In the genomic region with DNA sequence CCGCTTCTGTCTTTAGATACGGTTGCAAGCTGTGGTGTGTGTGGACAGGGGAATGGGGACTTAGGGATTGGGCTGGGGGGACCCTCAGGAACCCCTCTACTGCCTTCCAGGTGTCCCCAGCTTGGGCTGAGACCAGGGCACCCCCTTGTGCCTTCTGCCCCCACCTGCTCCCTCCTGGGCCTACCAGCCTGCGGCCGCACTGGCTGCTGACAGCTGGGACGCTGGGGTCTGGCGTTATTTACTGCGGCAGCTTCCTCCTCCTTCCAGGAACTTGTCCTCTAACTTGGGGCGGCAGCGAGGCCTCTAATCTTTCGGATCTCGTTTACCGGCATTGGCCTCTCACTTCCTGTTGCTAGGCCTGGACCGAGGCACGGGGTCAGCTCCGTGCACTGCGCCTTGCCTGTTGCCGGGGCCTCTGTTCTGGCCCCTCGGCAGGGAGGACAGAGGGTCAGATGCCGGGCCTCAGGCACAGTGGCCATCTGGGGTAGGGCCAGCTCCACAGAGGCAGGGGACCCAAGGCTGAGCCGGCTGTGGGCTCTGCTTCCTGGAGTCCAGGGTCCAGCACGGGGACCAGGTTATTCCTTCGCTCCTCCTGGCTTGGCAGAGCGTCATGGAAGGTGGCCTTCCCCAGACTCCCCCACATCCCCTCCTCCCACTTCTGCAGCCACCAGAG, we compare ENCODE assay signal across 13 cellular contexts. TPM values are rescaled to one million over a fixed set of nuclear protein-coding genes. Genes with fewer than 3 reads are reported as not detected.
DNase-seq lines count a peak whose midpoint lies in the region; ATAC-seq, FAIRE-seq and TF ChIP-seq lines count a peak whose summit lies in the region.
"Had no signal": no experiment of that assay in that cellular context is flagged by ENCODE, and none has a peak within 500 bp of the region (broad histone marks: within the 10 kb centered on the region; RNA-seq: fewer than 3 reads in every experiment).

No MANE protein-coding gene starts in this region.

- no peak overlapping the region for H3K9ac ChIP-seq in endothelial cell of umbilical vein (replicated peaks; ENCODE audit: extremely low read depth, insufficient read depth, low read length)

- H3K36me3 Mint-ChIP-seq in CD8-positive, alpha-beta memory T cell: no peaks in the 10 kb centered on the region
- H3K36me3 Mint-ChIP-seq in nephron (ENCODE audit: low read depth): no peaks in the 10 kb centered on the region

- H3K4me3 Mint-ChIP-seq in CD8-positive, alpha-beta memory T cell: no peak overlapping the region
- no peak overlapping the region for H3K4me3 Mint-ChIP-seq in nephron

- peaks cover 51% of the 10 kb centered on the region for H3K4me1 ChIP-seq in CD8-positive, alpha-beta memory T cell (ENCODE audit: insufficient read depth, low read length)
- H3K4me1 ChIP-seq in Peyer's patch (peaks cover 0 to 20% (median 10%) of the 10 kb centered on the region in 4 donors), endothelial cell of umbilical vein (ENCODE audit: control insufficient read depth, extremely low read depth, insufficient read depth, low read length) (peaks cover 10% of the 10 kb centered on the region)

- H3K27ac Mint-ChIP-seq in CD8-positive, alpha-beta memory T cell: no peak overlapping the region
- H3K27ac Mint-ChIP-seq in nephron: peak overlapping the region in 2 of 3 experiments; percentile 82 to 87

- peak; percentile 68 for FAIRE-seq in endothelial cell of umbilical vein (lab: Jason Lieb, UNC)

- no peaks in the 10 kb centered on the region for H3K79me2 ChIP-seq in endothelial cell of umbilical vein (ENCODE audit: control insufficient read depth, insufficient read depth, low read length)

- H3K27me3 ChIP-seq in CD8-positive, alpha-beta memory T cell (ENCODE audit: insufficient read depth, low read length, poor library complexity, severe bottlenecking): no peaks in the 10 kb centered on the region
- no peaks in the 10 kb centered on the region for H3K27me3 ChIP-seq in Peyer's patch
- no peaks in the 10 kb centered on the region for H3K27me3 ChIP-seq in endothelial cell of umbilical vein (ENCODE audit: control insufficient read depth in 2 of 2, insufficient read depth in 2 of 2, low read length in 2 of 2)

- peaks cover 7 to 25% (median 12%) of the 10 kb centered on the region in 3 donors for H3K4me1 Mint-ChIP-seq in CD8-positive, alpha-beta memory T cell
- peaks cover 42% of the 10 kb centered on the region for H3K4me1 Mint-ChIP-seq in nephron

- no peaks in the 10 kb centered on the region for H3K36me3 ChIP-seq in CD8-positive, alpha-beta memory T cell (ENCODE audit: insufficient read depth, low read length)
- H3K36me3 ChIP-seq in Peyer's patch (no peaks in the 10 kb centered on the region), endothelial cell of umbilical vein (ENCODE audit: control insufficient read depth in 2 of 2, extremely low read depth in 1 of 2, insufficient read depth in 2 of 2, low read length in 2 of 2) (no peaks in the 10 kb centered on the region)

- no peak for TF ChIP-seq POLR2A in Peyer's patch (IDR thresholded peaks at IDR 0.05)
- no peak for TF ChIP-seq POLR2A in endothelial cell of umbilical vein (IDR thresholded peaks at IDR 0.05; ENCODE audit: low read depth, low read length)

- no peaks in the 10 kb centered on the region for H3K27me3 Mint-ChIP-seq in CD8-positive, alpha-beta memory T cell
- no peaks in the 10 kb centered on the region for H3K27me3 Mint-ChIP-seq in nephron (ENCODE audit: low read depth)

- H3K4me3 ChIP-seq in CD8-positive, alpha-beta memory T cell (ENCODE audit: low read length): no peak overlapping the region
- no peak overlapping the region for H3K4me3 ChIP-seq in Peyer's patch
- H3K4me3 ChIP-seq in endothelial cell of umbilical vein (replicated peaks in 1 of 3; ENCODE audit: insufficient read depth in 1 of 3, low read depth in 1 of 3, low read length in 3 of 3): no peak overlapping the region

- POLR2A ChIA-PET in CD8-positive, alpha-beta memory T cell (lab: Charles Lee): no interaction called here
- POLR2A ChIA-PET in endothelial cell of umbilical vein (lab: Charles Lee): no interaction called here

- no peaks in the 10 kb centered on the region for H3K9me3 ChIP-seq in CD8-positive, alpha-beta memory T cell (ENCODE audit: low read length)
- H3K9me3 ChIP-seq in Peyer's patch: no peaks in the 10 kb centered on the region
- no peaks in the 10 kb centered on the region for H3K9me3 ChIP-seq in endothelial cell of umbilical vein (replicated peaks; ENCODE audit: control insufficient read depth, insufficient read depth, low read length)

- no peaks in the 10 kb centered on the region for H3K9me1 ChIP-seq in endothelial cell of umbilical vein (replicated peaks; ENCODE audit: control insufficient read depth, extremely low read depth, insufficient read depth, low read length)

- ATAC-seq in HG03460 (IDR thresholded peaks at IDR 0.05; ENCODE audit: unreplicated experiment) (no peak), HG03520 (IDR thresholded peaks at IDR 0.05; ENCODE audit: unreplicated experiment) (no peak), HG03135 (IDR thresholded peaks at IDR 0.05; ENCODE audit: unreplicated experiment) (no peak)

- intact Hi-C loops in endothelial cell of umbilical vein (cut with micrococcal nuclease): no loop called here

- no peaks in the 10 kb centered on the region for H3K9me3 Mint-ChIP-seq in CD8-positive, alpha-beta memory T cell
- no peaks in the 10 kb centered on the region for H3K9me3 Mint-ChIP-seq in nephron

- DNase-seq in CD8-positive, alpha-beta memory T cell: peak in 1 of 5 donors; percentile 41
- DNase-seq in Peyer's patch (peak; percentile 42 to 75 (median 59)), endothelial cell of umbilical vein (ENCODE audit: low read depth, low spot score) (peak; percentile 40)
- no peak for DNase-seq in stimulated activated CD8-positive, alpha-beta memory T cell treated with anti-CD3 and anti-CD28 coated beads, Interleukin-4, amount 100 ng/mL, for 48 hours
- DNase-seq: activated effector memory CD4-positive, alpha-beta T cell treated with Interleukin-2 at 50 U/mL for 16 hours; NK-92 treated with Interleukin-12 subunit alpha and Interleukin-12 subunit beta, amount 100 ng/mL, for 24 hours; stimulated activated naive CD4-positive, alpha-beta T cell treated with Interleukin-2 at 50 U/mL for 16 hours had no signal

- dilution Hi-C loops in endothelial cell of umbilical vein (cut with MboI; ENCODE audit: extremely low pct_ligation_motif_present, low sequenced_read_pairs): no loop called here

- H3K27ac ChIP-seq in CD8-positive, alpha-beta memory T cell (ENCODE audit: low read depth, low read length): peak overlapping the region; percentile 74
- peak overlapping the region; percentile 4 to 68 (median 59) for H3K27ac ChIP-seq in Peyer's patch
- no peak overlapping the region for H3K27ac ChIP-seq in endothelial cell of umbilical vein (ENCODE audit: insufficient read depth, low read depth, low read length)

- no TSS peak for BruUV-seq in endothelial cell of umbilical vein (replicated peaks; lab: Mats Ljungman, UMichigan)

- no peaks in the 10 kb centered on the region for H4K20me1 ChIP-seq in endothelial cell of umbilical vein (replicated peaks; ENCODE audit: control insufficient read depth, extremely low read depth, insufficient read depth, low read length)

- TF ChIP-seq CTCF in Peyer's patch (IDR thresholded peaks at IDR 0.05) (no peak), endothelial cell of umbilical vein (IDR thresholded peaks at IDR 0.05; ENCODE audit: extremely low read depth in 1 of 2, insufficient read depth in 1 of 2, low read depth in 1 of 2, low read length in 2 of 2) (no peak), nephron (IDR thresholded peaks at IDR 0.05; ENCODE audit: unreplicated experiment in 3 of 3) (no peak)

- CTCF ChIA-PET in CD8-positive, alpha-beta memory T cell (lab: Charles Lee): interaction anchor here (1.0 to 2.4 kb wide), 3 partner anchors 9 to 98 kb away, joined by 3 to 9 read pairs (median 4); no protein-coding TSS in a partner anchor
- CTCF ChIA-PET in endothelial cell of umbilical vein (lab: Charles Lee): interaction anchor here (1.1 to 1.9 kb wide), 2 partner anchors 13 to 178 kb away, joined by 3 to 23 read pairs; no protein-coding TSS in a partner anchor

- H3K4me2 ChIP-seq in endothelial cell of umbilical vein (ENCODE audit: insufficient read depth, low read length): no peak overlapping the region

- H2AFZ ChIP-seq in endothelial cell of umbilical vein (ENCODE audit: low read depth, low read length): peak overlapping the region; percentile 80

TF ChIP-seq in endothelial cell of umbilical vein, 7 proteins besides CTCF, POLR2A, EP300 and RAD21:
- TF ChIP-seq MYC (IDR thresholded peaks at IDR 0.05; ENCODE audit: low read depth, low read length) (no peak), MAX (IDR thresholded peaks at IDR 0.05; ENCODE audit: insufficient read depth, insufficient read length) (no peak), GATA2 (IDR thresholded peaks at IDR 0.05; ENCODE audit: insufficient read depth, insufficient read length, low read depth, low read length) (peak; percentile 21)

RNA-seq across cellular contexts. Expression of gene TMEM235, which starts 31.8 kb away (rescaled TPM):
- not detected for total RNA-seq in CD8-positive, alpha-beta memory T cell
- not detected for polyA plus RNA-seq in CD8-positive, alpha-beta memory T cell
- total RNA-seq in Peyer's patch: not detected
- 0.38 TPM in 1 of 2 replicates, not detected in the other for total RNA-seq in endothelial cell of umbilical vein
- polyA plus RNA-seq in endothelial cell of umbilical vein: 0.04 and 0.18 TPM in 2 replicates
- polyA plus RNA-seq in endothelial cell of umbilical vein (2011; cell fraction: cytosol; rRNA removed): 0.06 and 0.16 TPM in 2 replicates
- polyA plus RNA-seq in endothelial cell of umbilical vein (2011; cell fraction: nucleus; rRNA removed): 0.11 and 0.38 TPM in 2 replicates
- not detected in 2 replicates for polyA plus RNA-seq in endothelial cell of umbilical vein (2012)
- polyA minus RNA-seq in endothelial cell of umbilical vein: not detected in 2 replicates
- polyA minus RNA-seq in endothelial cell of umbilical vein (2011; cell fraction: cytosol; rRNA and poly(A)+ RNA removed): not detected
- polyA minus RNA-seq in endothelial cell of umbilical vein (2011; cell fraction: nucleus; rRNA and poly(A)+ RNA removed): not detected in 2 replicates
- total RNA-seq: Daoy, fibroblast of lung had no signal
- polyA plus RNA-seq: fibroblast of lung had no signal

RNA-seq across cellular contexts. Expression of gene BIRC5, which starts 49.1 kb away (rescaled TPM):
- 10 to 100 TPM; 61.0 to 65.1 TPM for total RNA-seq in CD8-positive, alpha-beta memory T cell
- polyA plus RNA-seq in CD8-positive, alpha-beta memory T cell: 0.69 TPM
- total RNA-seq in Peyer's patch: 1 to 10 TPM; 2.4 to 6.5 (median 5.7) TPM
- 74.6 and 85.8 TPM in 2 replicates for total RNA-seq in endothelial cell of umbilical vein
- 26.3 and 32.8 TPM in 2 replicates for polyA plus RNA-seq in endothelial cell of umbilical vein
- polyA plus RNA-seq in endothelial cell of umbilical vein (2011; cell fraction: cytosol; rRNA removed): 32.8 and 37.5 TPM in 2 replicates
- polyA plus RNA-seq in endothelial cell of umbilical vein (2011; cell fraction: nucleus; rRNA removed): 17.7 and 25.5 TPM in 2 replicates
- polyA plus RNA-seq in endothelial cell of umbilical vein (2012): 29.7 and 51.2 TPM in 2 replicates
- 25.2 and 42.4 TPM in 2 replicates for polyA minus RNA-seq in endothelial cell of umbilical vein
- polyA minus RNA-seq in endothelial cell of umbilical vein (2011; cell fraction: cytosol; rRNA and poly(A)+ RNA removed): 60.3 TPM
- 10.7 and 21.0 TPM in 2 replicates for polyA minus RNA-seq in endothelial cell of umbilical vein (2011; cell fraction: nucleus; rRNA and poly(A)+ RNA removed)

Comparison
In these comparisons a context has a peak if more than half of its experiments do, and no peak if none do; other contexts are left out.
1. H3K27ac Mint-ChIP-seq: peak in nephron (2 of 3); none in CD8-positive, alpha-beta memory T cell (0 of 8).
2. RNA of gene BIRC5, which starts 49.1 kb away (total RNA-seq): 74.6 to 85.8 TPM in endothelial cell of umbilical vein and 61.0 to 65.1 TPM in CD8-positive, alpha-beta memory T cell; 2.4 to 6.5 TPM in Peyer's patch; every median in the first group is over 4 times any median in the second.